1 cellular context compared by ENCODE assay signal in genomic region chr2:234977228-234977679, GRCh38.
TF ChIP-seq lines count a peak whose summit lies in the region.

No MANE protein-coding gene starts in this region.

TF ChIP-seq in GM23338, 12 proteins besides CTCF, POLR2A, EP300 and RAD21:
- no peak for TF ChIP-seq ZNF462 (CRISPR knock-in tag; IDR thresholded peaks at IDR 0.05)
- TF ChIP-seq CREB1 (CRISPR knock-in tag; IDR thresholded peaks at IDR 0.05; ENCODE audit: low read depth), result no peak
- TF ChIP-seq, protein P1, sequence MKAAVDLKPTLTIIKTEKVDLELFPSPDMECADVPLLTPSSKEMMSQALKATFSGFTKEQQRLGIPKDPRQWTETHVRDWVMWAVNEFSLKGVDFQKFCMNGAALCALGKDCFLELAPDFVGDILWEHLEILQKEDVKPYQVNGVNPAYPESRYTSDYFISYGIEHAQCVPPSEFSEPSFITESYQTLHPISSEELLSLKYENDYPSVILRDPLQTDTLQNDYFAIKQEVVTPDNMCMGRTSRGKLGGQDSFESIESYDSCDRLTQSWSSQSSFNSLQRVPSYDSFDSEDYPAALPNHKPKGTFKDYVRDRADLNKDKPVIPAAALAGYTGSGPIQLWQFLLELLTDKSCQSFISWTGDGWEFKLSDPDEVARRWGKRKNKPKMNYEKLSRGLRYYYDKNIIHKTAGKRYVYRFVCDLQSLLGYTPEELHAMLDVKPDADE (IDR thresholded peaks at IDR 0.05), result no peak
- TF ChIP-seq JUNB (IDR thresholded peaks at IDR 0.05; ENCODE audit: unreplicated experiment), result no peak
- TF ChIP-seq NANOG (IDR thresholded peaks at IDR 0.05; ENCODE audit: borderline replicate concordance), result no peak
- no peak for TF ChIP-seq POLR2AphosphoS5 (IDR thresholded peaks at IDR 0.05; ENCODE audit: low read depth)
- TF ChIP-seq EZH2 (IDR thresholded peaks at IDR 0.05; ENCODE audit: low read depth, unreplicated experiment), result no peak
- TF ChIP-seq, protein P2, sequence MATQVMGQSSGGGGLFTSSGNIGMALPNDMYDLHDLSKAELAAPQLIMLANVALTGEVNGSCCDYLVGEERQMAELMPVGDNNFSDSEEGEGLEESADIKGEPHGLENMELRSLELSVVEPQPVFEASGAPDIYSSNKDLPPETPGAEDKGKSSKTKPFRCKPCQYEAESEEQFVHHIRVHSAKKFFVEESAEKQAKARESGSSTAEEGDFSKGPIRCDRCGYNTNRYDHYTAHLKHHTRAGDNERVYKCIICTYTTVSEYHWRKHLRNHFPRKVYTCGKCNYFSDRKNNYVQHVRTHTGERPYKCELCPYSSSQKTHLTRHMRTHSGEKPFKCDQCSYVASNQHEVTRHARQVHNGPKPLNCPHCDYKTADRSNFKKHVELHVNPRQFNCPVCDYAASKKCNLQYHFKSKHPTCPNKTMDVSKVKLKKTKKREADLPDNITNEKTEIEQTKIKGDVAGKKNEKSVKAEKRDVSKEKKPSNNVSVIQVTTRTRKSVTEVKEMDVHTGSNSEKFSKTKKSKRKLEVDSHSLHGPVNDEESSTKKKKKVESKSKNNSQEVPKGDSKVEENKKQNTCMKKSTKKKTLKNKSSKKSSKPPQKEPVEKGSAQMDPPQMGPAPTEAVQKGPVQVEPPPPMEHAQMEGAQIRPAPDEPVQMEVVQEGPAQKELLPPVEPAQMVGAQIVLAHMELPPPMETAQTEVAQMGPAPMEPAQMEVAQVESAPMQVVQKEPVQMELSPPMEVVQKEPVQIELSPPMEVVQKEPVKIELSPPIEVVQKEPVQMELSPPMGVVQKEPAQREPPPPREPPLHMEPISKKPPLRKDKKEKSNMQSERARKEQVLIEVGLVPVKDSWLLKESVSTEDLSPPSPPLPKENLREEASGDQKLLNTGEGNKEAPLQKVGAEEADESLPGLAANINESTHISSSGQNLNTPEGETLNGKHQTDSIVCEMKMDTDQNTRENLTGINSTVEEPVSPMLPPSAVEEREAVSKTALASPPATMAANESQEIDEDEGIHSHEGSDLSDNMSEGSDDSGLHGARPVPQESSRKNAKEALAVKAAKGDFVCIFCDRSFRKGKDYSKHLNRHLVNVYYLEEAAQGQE (IDR thresholded peaks at IDR 0.05; ENCODE audit: unreplicated experiment), result no peak
- TF ChIP-seq ZNF114 (CRISPR knock-in tag; IDR thresholded peaks at IDR 0.05), result no peak
